1 cellular context compared by ENCODE assay signal in the genomic region with DNA sequence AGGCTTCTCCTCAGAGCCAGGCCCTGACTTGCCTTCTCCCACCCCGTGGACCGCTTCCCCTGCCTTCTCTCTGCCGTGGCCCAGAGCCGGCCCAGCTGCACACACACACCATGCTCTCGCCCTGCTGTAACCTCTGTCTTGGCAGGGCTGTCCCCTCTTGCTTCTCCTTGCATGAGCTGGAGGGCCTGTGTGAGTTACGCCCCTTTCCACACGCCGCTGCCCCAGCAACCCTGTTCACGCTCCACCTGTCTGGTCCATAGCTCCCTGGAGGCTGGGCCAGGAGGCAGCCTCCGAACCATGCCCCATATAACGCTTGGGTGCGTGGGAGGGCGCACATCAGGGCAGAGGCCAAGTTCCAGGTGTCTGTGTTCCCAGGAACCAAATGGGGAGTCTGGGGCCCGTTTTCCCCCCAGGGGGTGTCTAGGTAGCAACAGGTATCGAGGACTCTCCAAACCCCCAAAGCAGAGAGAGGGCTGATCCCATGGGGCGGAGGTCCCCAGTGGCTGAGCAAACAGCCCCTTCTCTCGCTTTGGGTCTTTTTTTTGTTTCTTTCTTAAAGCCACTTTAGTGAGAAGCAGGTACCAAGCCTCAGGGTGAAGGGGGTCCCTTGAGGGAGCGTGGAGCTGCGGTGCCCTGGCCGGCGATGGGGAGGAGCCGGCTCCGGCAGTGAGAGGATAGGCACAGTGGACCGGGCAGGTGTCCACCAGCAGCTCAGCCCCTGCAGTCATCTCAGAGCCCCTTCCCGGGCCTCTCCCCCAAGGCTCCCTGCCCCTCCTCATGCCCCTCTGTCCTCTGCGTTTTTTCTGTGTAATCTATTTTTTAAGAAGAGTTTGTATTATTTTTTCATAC.
TF ChIP-seq lines count a peak whose summit lies in the region.

No MANE protein-coding gene starts in this region.

TF ChIP-seq in GM23338, 12 proteins besides CTCF, POLR2A, EP300 and RAD21:
- TF ChIP-seq, protein P1, sequence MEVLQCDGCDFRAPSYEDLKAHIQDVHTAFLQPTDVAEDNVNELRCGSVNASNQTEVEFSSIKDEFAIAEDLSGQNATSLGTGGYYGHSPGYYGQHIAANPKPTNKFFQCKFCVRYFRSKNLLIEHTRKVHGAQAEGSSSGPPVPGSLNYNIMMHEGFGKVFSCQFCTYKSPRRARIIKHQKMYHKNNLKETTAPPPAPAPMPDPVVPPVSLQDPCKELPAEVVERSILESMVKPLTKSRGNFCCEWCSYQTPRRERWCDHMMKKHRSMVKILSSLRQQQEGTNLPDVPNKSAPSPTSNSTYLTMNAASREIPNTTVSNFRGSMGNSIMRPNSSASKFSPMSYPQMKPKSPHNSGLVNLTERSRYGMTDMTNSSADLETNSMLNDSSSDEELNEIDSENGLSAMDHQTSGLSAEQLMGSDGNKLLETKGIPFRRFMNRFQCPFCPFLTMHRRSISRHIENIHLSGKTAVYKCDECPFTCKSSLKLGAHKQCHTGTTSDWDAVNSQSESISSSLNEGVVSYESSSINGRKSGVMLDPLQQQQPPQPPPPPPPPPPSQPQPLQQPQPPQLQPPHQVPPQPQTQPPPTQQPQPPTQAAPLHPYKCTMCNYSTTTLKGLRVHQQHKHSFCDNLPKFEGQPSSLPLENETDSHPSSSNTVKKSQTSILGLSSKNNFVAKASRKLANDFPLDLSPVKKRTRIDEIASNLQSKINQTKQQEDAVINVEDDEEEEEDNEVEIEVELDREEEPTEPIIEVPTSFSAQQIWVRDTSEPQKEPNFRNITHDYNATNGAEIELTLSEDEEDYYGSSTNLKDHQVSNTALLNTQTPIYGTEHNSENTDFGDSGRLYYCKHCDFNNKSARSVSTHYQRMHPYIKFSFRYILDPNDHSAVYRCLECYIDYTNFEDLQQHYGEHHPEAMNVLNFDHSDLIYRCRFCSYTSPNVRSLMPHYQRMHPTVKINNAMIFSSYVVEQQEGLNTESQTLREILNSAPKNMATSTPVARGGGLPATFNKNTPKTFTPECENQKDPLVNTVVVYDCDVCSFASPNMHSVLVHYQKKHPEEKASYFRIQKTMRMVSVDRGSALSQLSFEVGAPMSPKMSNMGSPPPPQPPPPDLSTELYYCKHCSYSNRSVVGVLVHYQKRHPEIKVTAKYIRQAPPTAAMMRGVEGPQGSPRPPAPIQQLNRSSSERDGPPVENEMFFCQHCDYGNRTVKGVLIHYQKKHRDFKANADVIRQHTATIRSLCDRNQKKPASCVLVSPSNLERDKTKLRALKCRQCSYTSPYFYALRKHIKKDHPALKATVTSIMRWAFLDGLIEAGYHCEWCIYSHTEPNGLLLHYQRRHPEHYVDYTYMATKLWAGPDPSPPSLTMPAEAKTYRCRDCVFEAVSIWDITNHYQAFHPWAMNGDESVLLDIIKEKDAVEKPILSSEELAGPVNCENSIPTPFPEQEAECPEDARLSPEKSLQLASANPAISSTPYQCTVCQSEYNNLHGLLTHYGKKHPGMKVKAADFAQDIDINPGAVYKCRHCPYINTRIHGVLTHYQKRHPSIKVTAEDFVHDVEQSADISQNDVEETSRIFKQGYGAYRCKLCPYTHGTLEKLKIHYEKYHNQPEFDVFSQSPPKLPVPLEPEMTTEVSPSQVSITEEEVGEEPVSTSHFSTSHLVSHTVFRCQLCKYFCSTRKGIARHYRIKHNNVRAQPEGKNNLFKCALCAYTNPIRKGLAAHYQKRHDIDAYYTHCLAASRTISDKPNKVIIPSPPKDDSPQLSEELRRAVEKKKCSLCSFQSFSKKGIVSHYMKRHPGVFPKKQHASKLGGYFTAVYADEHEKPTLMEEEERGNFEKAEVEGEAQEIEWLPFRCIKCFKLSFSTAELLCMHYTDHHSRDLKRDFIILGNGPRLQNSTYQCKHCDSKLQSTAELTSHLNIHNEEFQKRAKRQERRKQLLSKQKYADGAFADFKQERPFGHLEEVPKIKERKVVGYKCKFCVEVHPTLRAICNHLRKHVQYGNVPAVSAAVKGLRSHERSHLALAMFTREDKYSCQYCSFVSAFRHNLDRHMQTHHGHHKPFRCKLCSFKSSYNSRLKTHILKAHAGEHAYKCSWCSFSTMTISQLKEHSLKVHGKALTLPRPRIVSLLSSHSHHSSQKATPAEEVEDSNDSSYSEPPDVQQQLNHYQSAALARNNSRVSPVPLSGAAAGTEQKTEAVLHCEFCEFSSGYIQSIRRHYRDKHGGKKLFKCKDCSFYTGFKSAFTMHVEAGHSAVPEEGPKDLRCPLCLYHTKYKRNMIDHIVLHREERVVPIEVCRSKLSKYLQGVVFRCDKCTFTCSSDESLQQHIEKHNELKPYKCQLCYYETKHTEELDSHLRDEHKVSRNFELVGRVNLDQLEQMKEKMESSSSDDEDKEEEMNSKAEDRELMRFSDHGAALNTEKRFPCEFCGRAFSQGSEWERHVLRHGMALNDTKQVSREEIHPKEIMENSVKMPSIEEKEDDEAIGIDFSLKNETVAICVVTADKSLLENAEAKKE (CRISPR knock-in tag; IDR thresholded peaks at IDR 0.05): no peak
- TF ChIP-seq ZNF114 (CRISPR knock-in tag; IDR thresholded peaks at IDR 0.05): no peak
- TF ChIP-seq POLR2AphosphoS5 (IDR thresholded peaks at IDR 0.05; ENCODE audit: low read depth): no peak
- TF ChIP-seq REST (IDR thresholded peaks at IDR 0.05; ENCODE audit: unreplicated experiment): no peak
- TF ChIP-seq STAT1 (IDR thresholded peaks at IDR 0.05; ENCODE audit: unreplicated experiment): no peak
- no peak for TF ChIP-seq EZH2 (IDR thresholded peaks at IDR 0.05; ENCODE audit: low read depth, unreplicated experiment)
